9 cellular contexts compared by ENCODE assay signal in the genomic region with DNA sequence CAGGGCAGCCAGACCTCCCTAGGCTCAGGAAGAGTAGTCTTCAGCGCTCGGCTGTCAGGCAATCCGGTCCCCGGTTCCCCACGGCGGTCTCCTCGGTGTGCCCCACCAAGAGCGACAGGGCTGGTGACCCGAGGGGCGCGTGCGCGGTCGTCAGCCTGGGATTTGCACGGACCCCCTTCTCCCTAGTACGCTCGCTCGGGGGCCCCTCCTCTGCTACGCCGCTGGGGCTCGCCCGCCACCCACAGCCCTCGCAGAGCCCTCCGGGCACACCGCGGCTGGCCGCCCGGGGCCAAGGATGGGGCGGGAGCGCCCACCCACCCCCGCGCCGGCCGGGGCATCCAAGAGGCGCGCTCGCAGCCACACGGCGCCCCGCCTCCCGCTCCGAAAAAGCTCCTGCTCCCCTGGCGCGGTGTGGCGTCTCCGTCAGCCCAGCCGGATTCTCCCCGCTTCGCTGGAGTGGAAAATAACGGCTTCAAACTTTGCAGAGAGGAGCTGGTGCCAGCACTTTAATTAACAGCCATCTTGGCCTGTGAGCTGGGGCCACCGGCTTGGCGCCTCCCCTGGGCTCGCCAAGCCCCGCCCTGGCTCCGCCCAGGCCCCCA. TPM values are rescaled to one million over a fixed set of nuclear protein-coding genes. Genes with fewer than 3 reads are reported as not detected.
DNase-seq lines count a peak whose midpoint lies in the region; ATAC-seq and TF ChIP-seq lines count a peak whose summit lies in the region.
"Had no signal": no experiment of that assay in that cellular context is flagged by ENCODE, and none has a peak within 500 bp of the region (broad histone marks: within the 10 kb centered on the region; RNA-seq: fewer than 3 reads in every experiment).

No MANE protein-coding gene starts in this region.

- TF ChIP-seq CTCF in chondrocyte (IDR thresholded peaks at IDR 0.05): no peak
- no peak for TF ChIP-seq CTCF in upper lobe of left lung (IDR thresholded peaks at IDR 0.05)
- no peak for TF ChIP-seq CTCF in left lung (IDR thresholded peaks at IDR 0.05)

- 3% methylated on average over 21 of the region's 55 CpGs; no CpG with 5 or more reads in 1 of the 2 donors for WGBS in upper lobe of left lung, 2 donors

- TF ChIP-seq EP300 in upper lobe of left lung (IDR thresholded peaks at IDR 0.05): no peak

- no peak for TF ChIP-seq POLR2A in upper lobe of left lung (IDR thresholded peaks at IDR 0.05)

- H3K27ac ChIP-seq in upper lobe of left lung (no peak overlapping the region), left lung (no peak overlapping the region)

- intact Hi-C loops in left lung (cut with DNase I): no loop called here

- H3K4me1 Mint-ChIP-seq in chondrocyte (ENCODE audit: low read depth): peaks cover 20% of the 10 kb centered on the region
- H3K4me1 Mint-ChIP-seq in memory B cell: peaks cover 23% of the 10 kb centered on the region

- H3K27ac Mint-ChIP-seq in chondrocyte (ENCODE audit: unreplicated experiment): no peak overlapping the region
- H3K27ac Mint-ChIP-seq in memory B cell: no peak overlapping the region

- no peaks in the 10 kb centered on the region for H3K9me3 Mint-ChIP-seq in chondrocyte (ENCODE audit: low read depth)
- H3K9me3 Mint-ChIP-seq in memory B cell: no peaks in the 10 kb centered on the region

- H3K27me3 Mint-ChIP-seq in chondrocyte (ENCODE audit: low read depth) (peaks cover 25% of the 10 kb centered on the region), memory B cell (peaks cover 26% of the 10 kb centered on the region)

- peak; percentile 20 for DNase-seq in ELF-1 (ENCODE audit: low read depth, low spot score)
- DNase-seq in NCI-H2171 treated with DMSO at 0.1 percent for 48 hours (lab: John Stamatoyannopoulos, UW): peak; percentile 80
- DNase-seq in chondrocyte (ENCODE audit: low spot score): no peak
- DNase-seq in memory B cell (ENCODE audit: low spot score in 2 of 2): no peak
- peak in 1 of 2 donors; percentile 87 for DNase-seq in upper lobe of left lung
- no peak for DNase-seq in MG63
- DNase-seq in HT-29 (ENCODE audit: low spot score): no peak
- DNase-seq in left lung: no peak

- H3K4me3 Mint-ChIP-seq in chondrocyte (ENCODE audit: unreplicated experiment) (peak overlapping the region; percentile 74), memory B cell (peak overlapping the region; percentile 67)

- no peaks in the 10 kb centered on the region for H3K36me3 ChIP-seq in upper lobe of left lung
- no peaks in the 10 kb centered on the region for H3K36me3 ChIP-seq in MG63
- no peaks in the 10 kb centered on the region for H3K36me3 ChIP-seq in left lung

- no peaks in the 10 kb centered on the region for H3K9me3 ChIP-seq in upper lobe of left lung
- no peaks in the 10 kb centered on the region; the same call in 1 of the 2 replicates for H3K9me3 ChIP-seq in MG63
- H3K9me3 ChIP-seq in left lung: no peaks in the 10 kb centered on the region

- H3K4me1 ChIP-seq in upper lobe of left lung: peaks cover 24 to 41% (median 30%) of the 10 kb centered on the region in 4 donors
- peaks cover 18 to 40% of the 10 kb centered on the region in 2 donors for H3K4me1 ChIP-seq in left lung

- H3K4me3 ChIP-seq in upper lobe of left lung (peak overlapping the region in 3 of 4 donors; percentile 21 to 34 (median 31)), MG63 (no peak overlapping the region), left lung (peak overlapping the region in 1 of 2 donors; percentile 18)

- peaks cover 0 to 46% (median 29%) of the 10 kb centered on the region in 4 donors for H3K27me3 ChIP-seq in upper lobe of left lung
- peaks cover 20% of the 10 kb centered on the region for H3K27me3 ChIP-seq in MG63
- H3K27me3 ChIP-seq in left lung: peaks cover 47 to 92% of the 10 kb centered on the region in 2 donors

- H3K36me3 Mint-ChIP-seq in chondrocyte (ENCODE audit: low read depth) (no peaks in the 10 kb centered on the region), memory B cell (peaks cover 1% of the 10 kb centered on the region)

- peak; percentile 7 for ATAC-seq in memory B cell (ENCODE audit: low read depth)
- no peak for ATAC-seq in upper lobe of left lung (ENCODE audit: low FRiP score in 2 of 2)
- ATAC-seq in left lung: no peak

RNA-seq across cellular contexts. Expression of a gene that starts 2.1 kb away (rescaled TPM):
- total RNA-seq in chondrocyte (1.6 to 2.8 TPM (median 2.0 TPM) in 3 replicates), upper lobe of left lung (under 1 TPM in 1 of 6 donors, not detected in 5; 0.44 TPM), left lung (under 1 TPM in 1 of 2 donors, not detected in 1; 0.70 TPM)
- total RNA-seq in MG63 (2014; rRNA removed; shearing (Covaris generic); ENCODE audit: low replicate concordance): 6.1 and 7.9 TPM in 2 replicates
- total RNA-seq in HT-29 (2014; rRNA removed; shearing (Covaris generic)): 0.05 TPM in 1 of 2 replicates, not detected in the other

RNA-seq across cellular contexts. Expression of a gene that starts 22.7 kb away (rescaled TPM):
- total RNA-seq in chondrocyte (3.9 to 7.7 TPM (median 5.2 TPM) in 3 replicates), upper lobe of left lung (1 to 10 TPM in 4 of 6 donors, under 1 TPM in 2; 0.49 to 2.9 (median 1.3) TPM), left lung (1 to 10 TPM; 2.9 to 6.0 TPM)
- total RNA-seq in MG63 (2014; rRNA removed; shearing (Covaris generic); ENCODE audit: low replicate concordance): 10.9 and 21.6 TPM in 2 replicates
- total RNA-seq in HT-29 (2014; rRNA removed; shearing (Covaris generic)): 12.2 and 14.8 TPM in 2 replicates

RNA-seq across cellular contexts. Expression of a gene that starts 54.9 kb away (rescaled TPM):
- total RNA-seq in chondrocyte (0.55 to 1.0 TPM in 2 of 3 replicates, not detected in the other), upper lobe of left lung (not detected), left lung (under 1 TPM in 1 of 2 donors, not detected in 1; 0.15 TPM)
- 5.0 TPM in 1 of 2 replicates, not detected in the other for total RNA-seq in MG63 (2014; rRNA removed; shearing (Covaris generic); ENCODE audit: low replicate concordance)
- total RNA-seq in HT-29 (2014; rRNA removed; shearing (Covaris generic)): 0.29 and 0.46 TPM in 2 replicates
- total RNA-seq: T-helper 1 cell treated with Interleukin-12 subunit alpha and Interleukin-12 subunit beta and Interleukin-4 antibody, amounts not matched to agents 30 ng/mL and 1 ng/mL, for 36 hours had no signal

Comparison
In these comparisons a context has a peak if more than half of its experiments do, and no peak if none do; other contexts are left out.
1. DNase-seq: peak in ELF-1 (single experiment) and NCI-H2171 treated with DMSO at 0.1 percent for 48 hours (single experiment); none in chondrocyte (single experiment), memory B cell (0 of 2), MG63 (single experiment), HT-29 (single experiment) and left lung (0 of 2).